Comparison of ENCODE assay signal across 7 cellular contexts in genomic region chr2:205880048-205880447, GRCh38.
"Had no signal": no experiment of that assay in that cellular context is flagged by ENCODE, and none has a peak within 500 bp of the region (broad histone marks: within the 10 kb centered on the region; RNA-seq: fewer than 3 reads in every experiment).

No MANE protein-coding gene starts in this region.

- H3K27ac ChIP-seq: GM23248, HL-60 had no signal

- H3K36me3 ChIP-seq: HAP-1 had no signal

- H3K9me3 ChIP-seq: HAP-1 had no signal

- DNase-seq: GM23248, GOT3, H7, HFFc6, KBM-7 had no signal

- H3K4me3 ChIP-seq: GM23248, HAP-1 had no signal
